In genomic region chr3:147838650-147839049, GRCh38 we compare ENCODE assay signal across 13 cellular contexts.
DNase-seq lines count a peak whose midpoint lies in the region; ATAC-seq and TF ChIP-seq lines count a peak whose summit lies in the region.
"Had no signal": no experiment of that assay in that cellular context is flagged by ENCODE, and none has a peak within 500 bp of the region (broad histone marks: within the 10 kb centered on the region; RNA-seq: fewer than 3 reads in every experiment).

No MANE protein-coding gene starts in this region.

- ATAC-seq in HG02884 (IDR thresholded peaks at IDR 0.05; ENCODE audit: unreplicated experiment) (no peak), left lung (no peak)
- ATAC-seq: natural killer cell treated with Interleukin-12 subunit alpha and Interleukin-12 subunit beta and Interleukin-15 and Interleukin-18, amount 100 ng/mL, for 72 hours; stimulated activated memory B cell treated with anti-CD40 and anti-IgM and Interleukin-4, amounts not matched to agents 10 μg/mL and 1 μg/mL and 100 μg/mL, for 72 hours had no signal

- H2AFZ ChIP-seq in OCI-LY1 (ENCODE audit: low read length): no peak overlapping the region

- TF ChIP-seq CTCF in GM20000 (IDR thresholded peaks at IDR 0.05; ENCODE audit: extremely low read depth, missing control alignments) (peak; percentile 28), OCI-LY1 (IDR thresholded peaks at IDR 0.05; ENCODE audit: low read length) (peak; percentile 19; the same call in 1 of the 2 replicates), fibroblast of the aortic adventitia (IDR thresholded peaks at IDR 0.05; ENCODE audit: insufficient read depth, low read length) (no peak), left lung (IDR thresholded peaks at IDR 0.05) (no peak)

- H3K27ac Mint-ChIP-seq in activated T-cell treated with anti-CD3 and anti-CD28 coated beads, Interleukin-2, amount 50 U/mL, for 24 hours: no peak overlapping the region
- H3K27ac Mint-ChIP-seq: activated B cell treated with CpG ODN at 0.5 μM for 24 hours; natural killer cell treated with Interleukin-12 subunit alpha and Interleukin-12 subunit beta and Interleukin-15 and Interleukin-18, amount 100 ng/mL, for 72 hours; stimulated activated memory B cell treated with anti-CD40 and anti-IgM and Interleukin-4, amounts not matched to agents 10 μg/mL and 1 μg/mL and 100 μg/mL, for 72 hours had no signal

- H3K36me3 ChIP-seq in OCI-LY1 (ENCODE audit: insufficient read depth, low read length) (no peaks in the 10 kb centered on the region), left lung (no peaks in the 10 kb centered on the region)

- H3K9me2 ChIP-seq in OCI-LY1 (ENCODE audit: low read depth, low read length): no peaks in the 10 kb centered on the region

- H3K79me2 ChIP-seq in OCI-LY1 (ENCODE audit: insufficient read depth, low read length): no peaks in the 10 kb centered on the region

- H3K27me3 Mint-ChIP-seq in activated T-cell treated with anti-CD3 and anti-CD28 coated beads, Interleukin-2, amount 50 U/mL, for 24 hours: no peaks in the 10 kb centered on the region
- H3K27me3 Mint-ChIP-seq: activated B cell treated with CpG ODN at 0.5 μM for 24 hours; natural killer cell treated with Interleukin-12 subunit alpha and Interleukin-12 subunit beta and Interleukin-15 and Interleukin-18, amount 100 ng/mL, for 72 hours; stimulated activated memory B cell treated with anti-CD40 and anti-IgM and Interleukin-4, amounts not matched to agents 10 μg/mL and 1 μg/mL and 100 μg/mL, for 72 hours had no signal

- no peaks in the 10 kb centered on the region for H3F3A ChIP-seq in OCI-LY1 (ENCODE audit: insufficient read depth, low read length)

- H3K9me3 ChIP-seq in OCI-LY1 (ENCODE audit: low read length) (no peaks in the 10 kb centered on the region), left lung (peaks cover 0 to 3% of the 10 kb centered on the region in 2 donors)

- H3K4me3 ChIP-seq in OCI-LY1 (ENCODE audit: low read depth, low read length, poor library complexity, severe bottlenecking): no peak overlapping the region
- H3K4me3 ChIP-seq in fibroblast of the aortic adventitia (ENCODE audit: low read depth, low read length): no peak overlapping the region
- H3K4me3 ChIP-seq in left lung: no peak overlapping the region

- H3K4me3 Mint-ChIP-seq in activated T-cell treated with anti-CD3 and anti-CD28 coated beads, Interleukin-2, amount 50 U/mL, for 24 hours: no peak overlapping the region
- H3K4me3 Mint-ChIP-seq: activated B cell treated with CpG ODN at 0.5 μM for 24 hours; natural killer cell treated with Interleukin-12 subunit alpha and Interleukin-12 subunit beta and Interleukin-15 and Interleukin-18, amount 100 ng/mL, for 72 hours; stimulated activated memory B cell treated with anti-CD40 and anti-IgM and Interleukin-4, amounts not matched to agents 10 μg/mL and 1 μg/mL and 100 μg/mL, for 72 hours had no signal

- H3K27ac ChIP-seq in OCI-LY1 (ENCODE audit: low read depth, low read length, poor library complexity, severe bottlenecking) (no peak overlapping the region), left lung (no peak overlapping the region)

- H3K4me1 ChIP-seq in OCI-LY1 (ENCODE audit: insufficient read depth, low read length, severe bottlenecking) (no peaks in the 10 kb centered on the region), left lung (no peaks in the 10 kb centered on the region)

- no peak overlapping the region for H3K9ac ChIP-seq in OCI-LY1 (ENCODE audit: low read length)

- H3K9me3 Mint-ChIP-seq in activated T-cell treated with anti-CD3 and anti-CD28 coated beads, Interleukin-2, amount 50 U/mL, for 24 hours: peaks cover 5% of the 10 kb centered on the region
- H3K9me3 Mint-ChIP-seq: activated B cell treated with CpG ODN at 0.5 μM for 24 hours had no signal

- peak; percentile 11 for DNase-seq in EL
- DNase-seq in GM20000 (ENCODE audit: low spot score): no peak
- DNase-seq in fibroblast of the aortic adventitia (ENCODE audit: low read depth): peak; percentile 6
- no peak for DNase-seq in stimulated activated CD8-positive, alpha-beta memory T cell treated with anti-CD3 and anti-CD28 coated beads, Interleukin-4, amount 100 ng/mL, for 48 hours
- no peak for DNase-seq in left lung
- no peak for DNase-seq in activated T-cell treated with anti-CD3 and anti-CD28 coated beads, Interleukin-2, amount 50 U/mL, for 24 hours
- DNase-seq: activated B cell treated with CpG ODN at 0.5 μM for 24 hours; NCI-H1048; stimulated activated CD4-positive, alpha-beta T cell treated with anti-CD3 and anti-CD28 coated beads, Interleukin-12 subunit alpha, Interleukin-12 subunit beta, amount 100 ng/mL, for 4 hours had no signal

- intact Hi-C loops in left lung (cut with DNase I): no loop called here

- H3K4me1 Mint-ChIP-seq in activated T-cell treated with anti-CD3 and anti-CD28 coated beads, Interleukin-2, amount 50 U/mL, for 24 hours (ENCODE audit: low read depth): no peaks in the 10 kb centered on the region
- H3K4me1 Mint-ChIP-seq: activated B cell treated with CpG ODN at 0.5 μM for 24 hours; stimulated activated memory B cell treated with anti-CD40 and anti-IgM and Interleukin-4, amounts not matched to agents 10 μg/mL and 1 μg/mL and 100 μg/mL, for 72 hours had no signal

- H3K4me2 ChIP-seq in OCI-LY1 (ENCODE audit: low read length): no peak overlapping the region

- no peaks in the 10 kb centered on the region for H3K27me3 ChIP-seq in OCI-LY1 (ENCODE audit: insufficient read depth, low read length)
- no peaks in the 10 kb centered on the region for H3K27me3 ChIP-seq in left lung

- H3K36me3 Mint-ChIP-seq in activated T-cell treated with anti-CD3 and anti-CD28 coated beads, Interleukin-2, amount 50 U/mL, for 24 hours (ENCODE audit: low read depth): no peaks in the 10 kb centered on the region
- H3K36me3 Mint-ChIP-seq: natural killer cell treated with Interleukin-12 subunit alpha and Interleukin-12 subunit beta and Interleukin-15 and Interleukin-18, amount 100 ng/mL, for 72 hours; stimulated activated memory B cell treated with anti-CD40 and anti-IgM and Interleukin-4, amounts not matched to agents 10 μg/mL and 1 μg/mL and 100 μg/mL, for 72 hours had no signal

- H4K20me1 ChIP-seq in OCI-LY1 (ENCODE audit: insufficient read depth, low read length): no peaks in the 10 kb centered on the region

Comparison
In these comparisons a context has a peak if more than half of its experiments do, and no peak if none do; other contexts are left out.
1. DNase-seq: peak in EL (single experiment) and fibroblast of the aortic adventitia (single experiment); none in GM20000 (single experiment), stimulated activated CD8-positive, alpha-beta memory T cell treated with anti-CD3 and anti-CD28 coated beads, Interleukin-4, amount 100 ng/mL, for 48 hours (single experiment), left lung (0 of 2) and activated T-cell treated with anti-CD3 and anti-CD28 coated beads, Interleukin-2, amount 50 U/mL, for 24 hours (single experiment).
2. CTCF ChIP-seq: peak in GM20000 (single experiment) and OCI-LY1 (single experiment); none in fibroblast of the aortic adventitia (single experiment) and left lung (0 of 2).